Comparison of ENCODE assay signal across 8 cellular contexts in genomic region chr9:136119259-136120118, GRCh38. TPM values are rescaled to one million over a fixed set of nuclear protein-coding genes. Genes with fewer than 3 reads are reported as not detected.
DNase-seq lines count a peak whose midpoint lies in the region; ATAC-seq and TF ChIP-seq lines count a peak whose summit lies in the region.

No MANE protein-coding gene starts in this region.

- peak overlapping the region; percentile 80 for H3K4me3 ChIP-seq in BE2C (ENCODE audit: low read depth, low read length)
- peak overlapping the region; percentile 92 for H3K4me3 ChIP-seq in OCI-LY3 (ENCODE audit: low read length)
- peak overlapping the region; percentile 63 to 93 (median 65) for H3K4me3 ChIP-seq in liver (ENCODE audit: low read depth in 1 of 3, low read length in 3 of 3)
- H3K4me3 ChIP-seq in testis = peak overlapping the region; percentile 80 to 86

- TF ChIP-seq CTCF in BE2C (IDR thresholded peaks at IDR 0.05; ENCODE audit: low read depth, low read length) = no peak
- no peak for TF ChIP-seq CTCF in OCI-LY3 (IDR thresholded peaks at IDR 0.05; ENCODE audit: low read depth, low read length)
- TF ChIP-seq CTCF in liver (IDR thresholded peaks at IDR 0.05; ENCODE audit: low read depth, low read length, missing input control) = no peak
- no peak for TF ChIP-seq CTCF in testis (IDR thresholded peaks at IDR 0.05)

- H3K4me1 ChIP-seq in BE2C = peaks cover 3% of the 10 kb centered on the region
- H3K4me1 ChIP-seq in OCI-LY3 (ENCODE audit: low read length) = peaks cover 12% of the 10 kb centered on the region
- H3K4me1 ChIP-seq in liver (ENCODE audit: control insufficient read depth in 4 of 4, insufficient read depth in 4 of 4, low read length in 3 of 4) = peaks cover 10 to 37% (median 27%) of the 10 kb centered on the region in 4 donors
- peaks cover 21% of the 10 kb centered on the region for H3K4me1 ChIP-seq in testis

- H3K27ac ChIP-seq in OCI-LY3 (ENCODE audit: low read length) (peak overlapping the region; percentile 78), liver (ENCODE audit: low read depth in 1 of 2, low read length in 2 of 2) (peak overlapping the region; percentile 71 to 95), testis (peak overlapping the region; percentile 84 to 96)

- H3K79me2 ChIP-seq in OCI-LY3 (ENCODE audit: low read length) = peaks cover 38% of the 10 kb centered on the region

- H3K9ac ChIP-seq in OCI-LY3 (ENCODE audit: low read length) (peak overlapping the region; percentile 93), liver (ENCODE audit: low read depth in 1 of 2, low read length in 2 of 2) (peak overlapping the region in 1 of 2 donors; percentile 48)

- WGBS in liver = 7% methylated on average over 50 of the region's 50 CpGs
- 7 to 50% methylated on average over 3 to 50 of the region's 50 CpGs for WGBS in testis, 2 donors

- no peak for TF ChIP-seq POLR2A in testis (IDR thresholded peaks at IDR 0.05)

- intact Hi-C loops in testis (cut with DNase I; ENCODE audit: low total_unique reads) = loop anchor here (5.0 kb wide), 1 partner anchor 152 kb away; no protein-coding TSS in a partner anchor

- peak; percentile 2 for ATAC-seq in GM21528 (IDR thresholded peaks at IDR 0.05; ENCODE audit: low FRiP score, unreplicated experiment)

- no peak overlapping the region for H2AFZ ChIP-seq in OCI-LY3 (ENCODE audit: low read depth, low read length)

- peaks cover 23% of the 10 kb centered on the region for H3K36me3 ChIP-seq in BE2C
- no peaks in the 10 kb centered on the region for H3K36me3 ChIP-seq in OCI-LY3 (replicated peaks; ENCODE audit: low read depth, low read length)
- peaks cover 0 to 5% (median 3%) of the 10 kb centered on the region in 4 donors for H3K36me3 ChIP-seq in liver (ENCODE audit: control insufficient read depth in 4 of 4, insufficient read depth in 3 of 4, low read depth in 1 of 4, low read length in 3 of 4)
- H3K36me3 ChIP-seq in testis (ENCODE audit: low read depth, missing control alignments) = no peaks in the 10 kb centered on the region

- TF ChIP-seq RAD21 in liver (IDR thresholded peaks at IDR 0.05) = peak in 1 of 2 donors; percentile 63

- H3K27me3 ChIP-seq in BE2C (no peaks in the 10 kb centered on the region), OCI-LY3 (ENCODE audit: low read depth, low read length) (no peaks in the 10 kb centered on the region), liver (ENCODE audit: control insufficient read depth in 4 of 4, insufficient read depth in 4 of 4, low read length in 3 of 4) (no peaks in the 10 kb centered on the region), testis (no peaks in the 10 kb centered on the region)

- H3K9me3 ChIP-seq in BE2C = no peaks in the 10 kb centered on the region
- H3K9me3 ChIP-seq in OCI-LY3 (ENCODE audit: insufficient read depth, low read length) = no peaks in the 10 kb centered on the region
- no peaks in the 10 kb centered on the region for H3K9me3 ChIP-seq in liver (ENCODE audit: control insufficient read depth in 4 of 4, low read length in 3 of 4)
- no peaks in the 10 kb centered on the region for H3K9me3 ChIP-seq in testis

- peak overlapping the region; percentile 98 for H3K4me2 ChIP-seq in OCI-LY3 (ENCODE audit: low read length)

- no peaks in the 10 kb centered on the region for H4K20me1 ChIP-seq in OCI-LY3 (ENCODE audit: insufficient read depth, low read length)

- peak; percentile 72 for DNase-seq in BE2C
- peak; percentile 51 for DNase-seq in cerebellar cortex (ENCODE audit: low spot score)
- DNase-seq in testis = peak; percentile 34
- no peak for DNase-seq in ureter (ENCODE audit: low spot score)
- DNase-seq in effector CD4-positive, alpha-beta T cell = no peak

TF ChIP-seq in liver, 16 proteins besides CTCF, POLR2A, EP300 and RAD21:
- TF ChIP-seq GABPA (IDR thresholded peaks at IDR 0.05 in 1 of 2, conservative IDR thresholded peaks at IDR 0.05 in 1 of 2) (peak in 1 of 2 donors; percentile 42), MAX (IDR thresholded peaks at IDR 0.05) (no peak), NR2F2 (IDR thresholded peaks at IDR 0.05) (peak; percentile 20), TAF1 (conservative IDR thresholded peaks at IDR 0.05) (no peak), RXRA (IDR thresholded peaks at IDR 0.05) (peak; percentile 83 to 93), ATF3 (IDR thresholded peaks at IDR 0.05) (no peak), HNF4G (IDR thresholded peaks at IDR 0.05) (peak; percentile 90), FOXA2 (IDR thresholded peaks at IDR 0.05) (no peak), ZBTB33 (IDR thresholded peaks at IDR 0.05) (no peak), REST (IDR thresholded peaks at IDR 0.05) (peak; percentile 53), YY1 (IDR thresholded peaks at IDR 0.05) (peak; percentile 81), JUND (IDR thresholded peaks at IDR 0.05) (peak in 1 of 2 donors; percentile 29), SP1 (IDR thresholded peaks at IDR 0.05) (peak; percentile 96), HNF4A (conservative IDR thresholded peaks at IDR 0.05) (peak; percentile 96)

RNA-seq across cellular contexts. Expression of gene TMEM250, which starts 0.8 kb away (rescaled TPM):
- polyA plus RNA-seq in BE2C (2012; ENCODE audit: insufficient read depth, insufficient read length, low read depth) = 50.2 TPM
- 10 to 100 TPM; 16.1 to 18.2 TPM for total RNA-seq in liver
- polyA plus RNA-seq in liver = 10 to 100 TPM in 1 of 2 donors, 1 to 10 TPM in 1; 6.7 to 19.5 TPM
- 10 to 100 TPM; 57.8 to 73.0 TPM for total RNA-seq in testis
- polyA plus RNA-seq in testis (ENCODE audit: insufficient read depth, low read depth, low replicate concordance) = 29.4 TPM
- total RNA-seq in ureter = 31.8 TPM

RNA-seq across cellular contexts. Expression of gene NACC2, which starts 24.4 kb away (rescaled TPM):
- polyA plus RNA-seq in BE2C (2012; ENCODE audit: insufficient read depth, insufficient read length, low read depth) = 7.1 TPM
- total RNA-seq in liver (10 to 100 TPM in 1 of 2 donors, 1 to 10 TPM in 1; 6.7 to 17.8 TPM), testis (10 to 100 TPM; 49.5 to 49.7 TPM), ureter (36.0 TPM)
- polyA plus RNA-seq in liver (10 to 100 TPM in 1 of 2 donors, 1 to 10 TPM in 1; 4.8 to 10.8 TPM), testis (ENCODE audit: insufficient read depth, low read depth, low replicate concordance) (29.3 TPM)

Comparison
In these comparisons a context has a peak if more than half of its experiments do, and no peak if none do; other contexts are left out.
1. DNase-seq: peak in BE2C (single experiment), cerebellar cortex (single experiment) and testis (single experiment); none in ureter (single experiment) and effector CD4-positive, alpha-beta T cell (single experiment).
2. Peak in every context shown above with its lines, with median percentiles within 50 percentile points of each other: H3K4me3 ChIP-seq and H3K27ac ChIP-seq.